ENCODE assay signal across 19 cellular contexts in the genomic region with DNA sequence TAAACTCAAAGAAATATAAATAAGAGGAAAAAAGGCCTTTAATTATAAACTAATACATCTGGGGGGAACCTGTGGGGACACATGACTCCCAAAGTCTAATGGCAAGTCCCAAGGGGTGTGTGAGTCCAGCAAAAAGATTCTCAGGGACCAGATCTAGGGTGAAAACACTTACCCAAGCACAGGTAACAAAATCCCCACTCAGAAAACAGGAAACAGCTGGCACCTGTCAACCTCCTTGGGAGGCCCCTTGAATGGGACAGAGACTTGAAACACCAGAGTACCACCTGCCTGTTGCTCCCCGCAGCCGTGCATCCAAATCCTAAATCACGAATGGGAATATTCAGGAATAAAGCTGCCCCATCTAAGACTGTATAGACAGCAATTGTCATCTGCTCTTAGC.
"Had no signal": no experiment of that assay in that cellular context is flagged by ENCODE, and none has a peak within 500 bp of the region (broad histone marks: within the 10 kb centered on the region; RNA-seq: fewer than 3 reads in every experiment).

No MANE protein-coding gene starts in this region.

- H3K4me1 ChIP-seq: heart left ventricle, right atrium auricular region, sigmoid colon, stomach, transverse colon had no signal

- H3K27ac ChIP-seq: dorsolateral prefrontal cortex, heart left ventricle, right atrium auricular region, sigmoid colon, skin epidermis, stomach, thoracic aorta, transverse colon had no signal

- H3K9me3 ChIP-seq: heart left ventricle, mucosa of descending colon, right atrium auricular region, stomach, thoracic aorta, transverse colon had no signal

- DNase-seq: cortex of kidney; dorsolateral prefrontal cortex; effector CD8-positive, alpha-beta T cell; heart left ventricle; hippocampal formation; left colon; mucosa of descending colon; naive thymus-derived CD8-positive, alpha-beta T cell; posterior cingulate gyrus; sigmoid colon; stimulated activated CD4-positive, alpha-beta T cell treated with anti-CD3 and anti-CD28 coated beads, Interleukin-2, amount 100 ng/mL, for 24 hours; stimulated activated CD4-positive, alpha-beta T cell treated with anti-CD3 and anti-CD28 coated beads, Interleukin-4, amount 100 ng/mL, for 4 hours; stimulated activated naive CD4-positive, alpha-beta T cell; stomach; substantia nigra; transverse colon had no signal

- H3K4me3 ChIP-seq: dorsolateral prefrontal cortex, heart left ventricle, mucosa of descending colon, right atrium auricular region, sigmoid colon, skin epidermis, stomach, thoracic aorta, transverse colon had no signal

- H3K27me3 ChIP-seq: dorsolateral prefrontal cortex, heart left ventricle, right atrium auricular region, sigmoid colon, stomach, transverse colon had no signal

- ATAC-seq: heart left ventricle; left colon; mucosa of descending colon; naive thymus-derived CD8-positive, alpha-beta T cell had no signal

- H3K36me3 ChIP-seq: heart left ventricle, right atrium auricular region, sigmoid colon, stomach, thoracic aorta, transverse colon had no signal
